ENCODE assay signal across 8 cellular contexts in the genomic region with DNA sequence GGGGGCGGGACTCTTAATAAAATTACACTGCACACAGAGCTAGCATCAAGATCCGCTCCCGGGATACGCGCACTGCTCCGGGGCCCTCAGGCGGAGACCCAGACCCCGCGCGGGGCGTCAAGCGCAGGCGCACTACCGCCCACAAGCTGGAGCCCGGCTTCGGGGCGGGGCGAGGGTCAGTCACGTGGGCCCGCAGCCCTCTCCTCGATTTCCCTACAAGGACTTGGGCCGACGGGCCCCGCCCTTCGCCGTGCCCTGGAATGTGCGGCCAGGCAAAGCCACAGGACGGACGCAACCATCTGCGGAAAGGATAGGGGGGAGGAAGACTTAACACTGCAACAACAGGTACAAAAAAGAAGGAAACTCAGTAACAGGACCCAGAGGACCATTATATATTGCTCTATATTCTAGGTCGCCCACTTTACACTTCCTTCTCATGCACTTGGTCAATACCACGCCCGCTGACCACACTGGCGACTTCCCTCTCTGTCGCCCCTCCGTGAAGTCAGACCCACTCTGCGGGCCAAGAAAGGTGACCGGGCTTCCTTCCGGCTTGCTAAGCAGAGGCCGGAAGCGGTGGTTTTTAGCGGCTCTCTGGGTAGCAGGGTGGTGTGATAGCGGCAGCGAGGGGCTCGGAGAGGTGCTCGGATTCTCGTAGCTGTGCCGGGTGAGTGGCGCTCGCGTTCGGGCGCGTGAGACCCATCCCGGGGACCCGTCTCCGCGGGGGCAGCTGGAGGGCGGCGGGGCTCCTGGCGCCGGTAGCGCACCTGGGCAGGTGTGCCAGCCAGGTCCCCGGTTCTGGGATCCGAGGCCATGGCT. TPM values are rescaled to one million over a fixed set of nuclear protein-coding genes. Genes with fewer than 3 reads are reported as not detected.
A peak's percentile ranks its signal among the peaks of the same experiment; 100 is the strongest.
DNase-seq lines count a peak whose midpoint lies in the region; ATAC-seq lines count a peak whose summit lies in the region.

Gene MYL12A, plus strand, starts transcription at position 559 of the 819 bp plus-strand sequence. CDS start 5,447 bp downstream, outside the sequence.

- DNase-seq in C1 segment of cervical spinal cord (lab: John Stamatoyannopoulos, UW) (peak; percentile 65 to 96 (median 92)), NCI-H748 treated with DMSO at 0.1 percent for 48 hours (lab: John Stamatoyannopoulos, UW) (peak; percentile 88), dedifferentiated amniotic fluid mesenchymal stem cell (ENCODE audit: extremely low spot score) (peak; percentile 92), left lobe of liver (ENCODE audit: low spot score) (peak; percentile 99)
- DNase-seq in activated CD4-positive, alpha-beta T cell treated with anti-CD3 and anti-CD28 coated beads, Interleukin-2, amount 50 U/mL, for 24 hours (ENCODE audit: low read depth in 1 of 2, low spot score in 1 of 2), result peak; percentile 81 to 92
- DNase-seq in stimulated activated CD4-positive, alpha-beta T cell treated with anti-CD3 and anti-CD28 coated beads, Interleukin-2, amount 100 ng/mL, for 4 hours (ENCODE audit: low read depth), result peak; percentile 86

- peak; percentile 78 for ATAC-seq in GM19372 (IDR thresholded peaks at IDR 0.05; ENCODE audit: low read depth, unreplicated experiment)
- ATAC-seq in HG03558 (IDR thresholded peaks at IDR 0.05; ENCODE audit: extremely low read depth, unreplicated experiment), result peak; percentile 59
- ATAC-seq in left lobe of liver, result peak; percentile 83

RNA-seq across cellular contexts. Expression of gene MYL12A, which starts in this region (rescaled TPM):
- 85.5 TPM for total RNA-seq in left lobe of liver

Comparison
In these comparisons a context has a peak if more than half of its experiments do, and no peak if none do; other contexts are left out.
1. Peak in every context shown above with its lines: DNase-seq and ATAC-seq.